In the genomic region with DNA sequence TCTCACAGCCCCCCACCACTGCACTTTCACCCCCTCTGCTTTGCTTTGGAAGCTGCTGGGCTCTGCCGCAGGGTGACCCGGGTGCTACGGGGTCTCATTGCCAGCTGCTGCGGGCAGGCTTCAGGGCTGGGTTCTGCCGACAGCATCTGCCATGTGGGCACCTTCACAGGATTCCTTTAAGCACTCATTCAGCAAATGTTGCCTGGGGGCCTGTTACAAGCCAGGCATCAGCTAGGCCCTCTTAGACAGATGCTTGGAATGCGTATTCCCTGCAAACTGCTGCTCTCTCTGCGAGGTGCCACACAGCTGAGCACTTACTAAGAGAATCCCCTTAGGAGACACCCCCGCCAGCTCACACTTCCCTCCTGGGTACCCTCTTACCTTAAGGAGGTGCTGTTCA, we compare ENCODE assay signal across 18 cellular contexts. TPM values are rescaled to one million over a fixed set of nuclear protein-coding genes. Genes with fewer than 3 reads are reported as not detected.
DNase-seq lines count a peak whose midpoint lies in the region; ATAC-seq and TF ChIP-seq lines count a peak whose summit lies in the region.
"Had no signal": no experiment of that assay in that cellular context is flagged by ENCODE, and none has a peak within 500 bp of the region (broad histone marks: within the 10 kb centered on the region; RNA-seq: fewer than 3 reads in every experiment).

No MANE protein-coding gene starts in this region.

- DNase-seq in heart left ventricle (no peak), Right ventricle myocardium superior (no peak), RPMI7951 (ENCODE audit: low read depth) (peak; percentile 89), islet precursor cell (peak; percentile 87), transverse colon (no peak), MCF 10A (ENCODE audit: unreplicated experiment) (no peak)
- DNase-seq: activated CD4-positive, CD25-positive, alpha-beta regulatory T cell; CD8-positive, alpha-beta T cell; GF-D8; NCI-H187; stimulated activated CD4-positive, alpha-beta T cell treated with anti-CD3 and anti-CD28 coated beads, Interleukin-15, amount 100 ng/mL, for 24 hours; stomach had no signal

- H3K27me3 Mint-ChIP-seq in MCF 10A (ENCODE audit: insufficient read depth, unreplicated experiment) = no peaks in the 10 kb centered on the region

- H3K4me3 Mint-ChIP-seq in MCF 10A (ENCODE audit: unreplicated experiment) = no peak overlapping the region
- H3K4me3 Mint-ChIP-seq: CD8-positive, alpha-beta T cell had no signal

- H3K36me3 ChIP-seq in heart left ventricle = peaks cover 0 to 8% (median 0%) of the 10 kb centered on the region in 9 donors
- no peaks in the 10 kb centered on the region for H3K36me3 ChIP-seq in transverse colon
- H3K36me3 ChIP-seq: left lung had no signal

- H3K36me3 Mint-ChIP-seq in MCF 10A (ENCODE audit: insufficient read depth, unreplicated experiment) = peaks cover 29% of the 10 kb centered on the region
- H3K36me3 Mint-ChIP-seq: CD8-positive, alpha-beta T cell had no signal

- H3K27ac ChIP-seq in heart left ventricle (peak overlapping the region in 8 of 12 donors; percentile 28 to 82 (median 53)), transverse colon (peak overlapping the region in 3 of 4 donors; percentile 51 to 54 (median 52))
- H3K27ac ChIP-seq: left lung had no signal

- H3K4me1 ChIP-seq in heart left ventricle (peaks cover 0 to 68% (median 37%) of the 10 kb centered on the region in 12 donors), transverse colon (peaks cover 15 to 37% (median 22%) of the 10 kb centered on the region in 4 donors)

- TF ChIP-seq CTCF in heart left ventricle (IDR thresholded peaks at IDR 0.05) = no peak
- no peak for TF ChIP-seq CTCF in transverse colon (IDR thresholded peaks at IDR 0.05)
- no peak for TF ChIP-seq CTCF in MCF 10A (IDR thresholded peaks at IDR 0.05; ENCODE audit: unreplicated experiment)

- 69 to 75% (median 71%) methylated on average over 7 to 8 of the region's 8 CpGs for WGBS in heart left ventricle, 4 donors
- 40 to 83% methylated on average over 1 to 8 of the region's 8 CpGs for WGBS in transverse colon (ENCODE audit: low coverage in 1 of 2), 2 donors

- peaks cover 15% of the 10 kb centered on the region for H3K4me1 Mint-ChIP-seq in MCF 10A (ENCODE audit: insufficient read depth, unreplicated experiment)

- no TSS peak for BruUV-seq in MCF 10A (replicated peaks; lab: Mats Ljungman, UMichigan)

- POLR2A ChIA-PET in MCF 10A (lab: Yijun Ruan, JAX) = interaction anchor here (1.3 to 1.4 kb wide), 2 partner anchors 26 to 77 kb away, joined by 3 to 4 read pairs; no protein-coding TSS in a partner anchor

- CTCF ChIA-PET in MCF 10A (lab: Yijun Ruan, JAX) = interaction anchor here (0.7 kb wide), 1 partner anchor 71 kb away, joined by 3 read pairs; no protein-coding TSS in a partner anchor

- TF ChIP-seq POLR2A in heart left ventricle (IDR thresholded peaks at IDR 0.05) = no peak
- no peak for TF ChIP-seq POLR2A in transverse colon (IDR thresholded peaks at IDR 0.05)

- no peak for ATAC-seq in heart left ventricle
- ATAC-seq in Right ventricle myocardium superior (ENCODE audit: poor library complexity) = no peak
- no peak for ATAC-seq in GM21447 (IDR thresholded peaks at IDR 0.05; ENCODE audit: unreplicated experiment)
- ATAC-seq in HG02885 (IDR thresholded peaks at IDR 0.05; ENCODE audit: poor library complexity, unreplicated experiment) = no peak
- ATAC-seq: CD8-positive, alpha-beta T cell; left lung; Panc1 had no signal

- H3K27ac Mint-ChIP-seq in MCF 10A (ENCODE audit: low read depth, unreplicated experiment) = no peak overlapping the region
- H3K27ac Mint-ChIP-seq: activated T-helper 2 cell treated with anti-CD3 and anti-CD28 coated beads, Interferon-gamma antibody, Interleukin-2, Interleukin-4, amounts not matched to agents 10 μg/mL and 5 μg/mL and 100 μg/mL, durations not matched to agents 14 hours and 24 hours and 36 hours; CD8-positive, alpha-beta T cell had no signal

- in situ Hi-C loops in transverse colon (cut with MboI; ENCODE audit: low pct_ligation_motif_present in 1 of 4, low pct_unique_long_range_greater_than_20kb in 1 of 4, low sequenced_read_pairs in 3 of 4) = loop anchor here in 3 of 4 donors (25.0 kb wide), 2 partner anchors 113 to 288 kb away; no protein-coding TSS in a partner anchor

- H3K9me3 Mint-ChIP-seq in MCF 10A (ENCODE audit: unreplicated experiment) = no peaks in the 10 kb centered on the region
- H3K9me3 Mint-ChIP-seq: activated T-helper 2 cell treated with anti-CD3 and anti-CD28 coated beads, Interferon-gamma antibody, Interleukin-2, Interleukin-4, amounts not matched to agents 10 μg/mL and 5 μg/mL and 100 μg/mL, durations not matched to agents 14 hours and 24 hours and 36 hours; CD8-positive, alpha-beta T cell had no signal

- TF ChIP-seq EP300 in transverse colon (IDR thresholded peaks at IDR 0.05; ENCODE audit: low read depth) = no peak

- H3K27me3 ChIP-seq in heart left ventricle = peaks cover 0 to 4% (median 0%) of the 10 kb centered on the region in 9 donors
- H3K27me3 ChIP-seq in transverse colon = peaks cover 3% of the 10 kb centered on the region
- H3K27me3 ChIP-seq: stomach had no signal

- H3K9me3 ChIP-seq in heart left ventricle (no peaks in the 10 kb centered on the region), transverse colon (no peaks in the 10 kb centered on the region)
- H3K9me3 ChIP-seq: left lung, stomach had no signal

- intact Hi-C loops in heart left ventricle (cut with DNase I) = loop anchor here in 3 of 10 donors (5.0 kb wide), 2 partner anchors 38 to 43 kb away; no protein-coding TSS in a partner anchor
- intact Hi-C loops in Right ventricle myocardium superior (cut with DNase I) = loop anchor here (5.0 kb wide), 1 partner anchor 38 kb away; no protein-coding TSS in a partner anchor
- intact Hi-C loops in transverse colon (cut with DNase I; ENCODE audit: low total_unique reads) = no loop called here
- intact Hi-C loops in MCF 10A (cut with micrococcal nuclease) = no loop called here

- H3K4me3 ChIP-seq in heart left ventricle (peak overlapping the region in 2 of 12 donors; percentile 19 to 21), transverse colon (no peak overlapping the region)
- H3K4me3 ChIP-seq: left lung, stomach had no signal

RNA-seq across cellular contexts. Expression of gene COL16A1, which starts 29.2 kb away (rescaled TPM):
- total RNA-seq in heart left ventricle (10 to 100 TPM; 10.1 to 24.1 (median 13.1) TPM), Right ventricle myocardium superior (10.9 TPM), transverse colon (100 to 1,000 TPM in 1 of 4 donors, 10 to 100 TPM in 3; 14.3 to 135 (median 40.1) TPM), MCF 10A (2022) (42.1 and 49.1 TPM in 2 replicates)
- polyA plus RNA-seq in heart left ventricle = 10 to 100 TPM in 1 of 2 donors, 1 to 10 TPM in 1; 7.5 to 15.8 TPM
- total RNA-seq in RPMI7951 (2014; rRNA removed; shearing (Covaris generic)) = 6.9 and 7.1 TPM in 2 replicates
- total RNA-seq: activated T-helper 2 cell treated with anti-CD3 and anti-CD28 coated beads, Interferon-gamma antibody, Interleukin-2, Interleukin-4, amounts not matched to agents 10 μg/mL and 5 μg/mL and 100 μg/mL, durations not matched to agents 14 hours and 24 hours and 36 hours had no signal

RNA-seq across cellular contexts. Expression of gene PEF1, which starts 29.9 kb away (rescaled TPM):
- total RNA-seq in heart left ventricle = 10 to 100 TPM; 32.2 to 55.4 (median 42.4) TPM
- 100 to 1,000 TPM in 1 of 2 donors, 10 to 100 TPM in 1; 36.1 to 106 TPM for polyA plus RNA-seq in heart left ventricle
- total RNA-seq in Right ventricle myocardium superior = 31.1 TPM
- total RNA-seq in RPMI7951 (2014; rRNA removed; shearing (Covaris generic)) = 114 and 146 TPM in 2 replicates
- 10 to 100 TPM; 12.3 to 61.7 (median 49.9) TPM for total RNA-seq in transverse colon
- 56.7 and 61.1 TPM in 2 replicates for total RNA-seq in MCF 10A (2022)

RNA-seq across cellular contexts. Expression of gene HCRTR1, which starts 57.1 kb away (rescaled TPM):
- total RNA-seq in heart left ventricle (under 1 TPM in 5 of 9 donors, not detected in 4; 0.21 to 0.82 (median 0.30) TPM), Right ventricle myocardium superior (0.46 TPM), transverse colon (under 1 TPM in 1 of 4 donors, not detected in 3; 0.48 TPM), MCF 10A (2022) (not detected in 2 replicates)
- polyA plus RNA-seq in heart left ventricle = under 1 TPM; 0.24 to 0.50 TPM
- total RNA-seq in RPMI7951 (2014; rRNA removed; shearing (Covaris generic)) = not detected in 2 replicates
- total RNA-seq: activated T-helper 2 cell treated with anti-CD3 and anti-CD28 coated beads, Interferon-gamma antibody, Interleukin-2, Interleukin-4, amounts not matched to agents 10 μg/mL and 5 μg/mL and 100 μg/mL, durations not matched to agents 14 hours and 24 hours and 36 hours; CD8-positive, alpha-beta T cell; left lung; stomach; T-helper 1 cell treated with Interleukin-12 subunit alpha and Interleukin-12 subunit beta and Interleukin-4 antibody, amounts not matched to agents 30 ng/mL and 1 ng/mL, for 36 hours had no signal
- polyA plus RNA-seq: stomach had no signal

Comparison
In these comparisons a context has a peak if more than half of its experiments do, and no peak if none do; other contexts are left out.
1. DNase-seq: peak in RPMI7951 (single experiment) and islet precursor cell (single experiment); none in heart left ventricle (0 of 5), Right ventricle myocardium superior (single experiment), transverse colon (single experiment) and MCF 10A (single experiment).